Comparison of ENCODE assay signal across 12 cellular contexts in the genomic region with DNA sequence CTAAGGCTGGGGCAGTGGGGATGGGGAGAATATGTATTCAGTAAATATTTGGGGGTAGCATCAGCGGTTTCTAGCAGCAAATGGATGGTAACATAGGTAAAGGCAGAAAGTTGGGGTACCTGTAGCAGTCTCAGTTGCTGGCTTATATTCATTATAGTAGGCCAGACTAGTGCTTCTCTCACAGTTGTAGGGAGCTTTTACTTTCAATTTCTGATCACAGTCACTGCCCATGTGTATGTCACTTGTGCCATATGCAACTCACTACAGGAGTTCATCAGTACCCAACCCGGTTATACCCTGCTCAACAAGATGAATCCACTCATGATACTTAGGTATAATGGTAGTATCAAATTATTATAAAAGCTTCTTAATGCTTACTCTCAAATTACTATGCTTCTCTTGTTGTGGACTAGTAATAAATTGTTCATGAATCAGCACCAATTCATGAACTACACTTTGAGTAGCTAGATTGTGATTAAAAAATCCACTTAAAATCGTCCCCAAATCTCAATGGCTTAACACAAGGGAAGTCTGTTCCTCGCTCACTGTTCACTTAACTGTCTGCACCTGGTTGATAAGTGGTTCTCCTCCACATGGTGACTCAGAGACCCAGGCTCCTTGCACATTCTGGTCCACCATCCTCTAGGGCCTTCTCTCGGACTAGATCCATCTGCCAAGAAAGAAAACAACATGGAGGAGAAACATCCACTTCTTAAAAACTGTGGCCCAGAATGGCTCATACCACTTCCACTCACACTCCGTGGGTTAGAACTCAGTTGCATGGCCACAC. TPM values are rescaled to one million over a fixed set of nuclear protein-coding genes. Genes with fewer than 3 reads are reported as not detected.
DNase-seq lines count a peak whose midpoint lies in the region; ATAC-seq and TF ChIP-seq lines count a peak whose summit lies in the region.
"Had no signal": no experiment of that assay in that cellular context is flagged by ENCODE, and none has a peak within 500 bp of the region (broad histone marks: within the 10 kb centered on the region; RNA-seq: fewer than 3 reads in every experiment).

No MANE protein-coding gene starts in this region.

- H3K27ac Mint-ChIP-seq in progenitor cell of endocrine pancreas (peak overlapping the region; percentile 45), GM23338 (no peak overlapping the region), WTC11 (no peak overlapping the region)

- no peaks in the 10 kb centered on the region for H3F3A ChIP-seq in GM23338 (replicated peaks; ENCODE audit: low read depth)

- H3K27me3 ChIP-seq in GM23338 (ENCODE audit: insufficient read depth), result no peaks in the 10 kb centered on the region
- H3K27me3 ChIP-seq: left lung had no signal

- no peak overlapping the region for H3K4me2 ChIP-seq in GM23338

- H3K4me1 Mint-ChIP-seq in progenitor cell of endocrine pancreas (ENCODE audit: low read depth) (peaks cover 31% of the 10 kb centered on the region), GM23338 (no peaks in the 10 kb centered on the region), WTC11 (0 out of 2 replicates have a peak, but pooled peaks cover 2% of the 10 kb centered on the region)

- H3K9me3 Mint-ChIP-seq in progenitor cell of endocrine pancreas (ENCODE audit: low read depth), result peaks cover 4% of the 10 kb centered on the region
- peaks cover 9% of the 10 kb centered on the region; the same call in 2 of the 3 replicates for H3K9me3 Mint-ChIP-seq in GM23338
- peaks cover 34% of the 10 kb centered on the region for H3K9me3 Mint-ChIP-seq in WTC11

- H3K4me3 Mint-ChIP-seq in progenitor cell of endocrine pancreas (ENCODE audit: low read depth) (no peak overlapping the region), GM23338 (no peak overlapping the region), WTC11 (no peak overlapping the region)

- POLR2A ChIA-PET in WTC11 (lab: Charles Lee), result no interaction called here

- H2AFZ ChIP-seq in GM23338, result no peak overlapping the region

- no peak overlapping the region for H3K4me3 ChIP-seq in GM23338
- H3K4me3 ChIP-seq: left lung had no signal

- no peaks in the 10 kb centered on the region for H3K36me3 Mint-ChIP-seq in progenitor cell of endocrine pancreas (ENCODE audit: insufficient read depth)
- no peaks in the 10 kb centered on the region; the same call in 2 of the 3 replicates for H3K36me3 Mint-ChIP-seq in GM23338 (ENCODE audit: low read depth)
- no peaks in the 10 kb centered on the region for H3K36me3 Mint-ChIP-seq in WTC11

- H3K9me2 ChIP-seq in GM23338 (ENCODE audit: insufficient read depth), result peaks cover 12% of the 10 kb centered on the region

- DNase-seq in NOMO-1 treated with DMSO at 0.1 percent for 48 hours (lab: John Stamatoyannopoulos, UW; ENCODE audit: unreplicated experiment) (peak; percentile 11), NOMO-1 treated with dmso at 0.1 percent for 144 hours (lab: John Stamatoyannopoulos, UW; ENCODE audit: unreplicated experiment) (no peak), progenitor cell of endocrine pancreas (ENCODE audit: low spot score, unreplicated experiment) (no peak), GM23338 (ENCODE audit: low spot score) (no peak), WTC11 (ENCODE audit: low spot score) (no peak), midbrain (lab: John Stamatoyannopoulos, UW) (no peak)
- DNase-seq: 8988T; activated CD4-positive, CD25-positive, alpha-beta regulatory T cell treated with anti-CD3 and anti-CD28 coated beads, Interleukin-2, amount 50 U/mL, for 72 hours; left lung had no signal

- TF ChIP-seq CTCF in progenitor cell of endocrine pancreas (IDR thresholded peaks at IDR 0.05; ENCODE audit: unreplicated experiment) (no peak), GM23338 (conservative IDR thresholded peaks at IDR 0.05; ENCODE audit: low read depth in 2 of 2) (no peak), WTC11 (IDR thresholded peaks at IDR 0.05) (no peak)

- no peaks in the 10 kb centered on the region; the same call in 1 of the 2 replicates for H3K36me3 ChIP-seq in GM23338 (ENCODE audit: insufficient read depth)
- H3K36me3 ChIP-seq: left lung had no signal

- H3K27me3 Mint-ChIP-seq in progenitor cell of endocrine pancreas (no peaks in the 10 kb centered on the region), GM23338 (ENCODE audit: insufficient read depth, low read depth, poor library complexity) (no peaks in the 10 kb centered on the region), WTC11 (ENCODE audit: low read depth) (no peaks in the 10 kb centered on the region; the same call in none of the 2 replicates)

- no peaks in the 10 kb centered on the region for H3K79me2 ChIP-seq in GM23338 (replicated peaks; ENCODE audit: insufficient read depth)

- no peaks in the 10 kb centered on the region for H4K20me1 ChIP-seq in GM23338 (replicated peaks; ENCODE audit: insufficient read depth)

- no peak overlapping the region for H3K27ac ChIP-seq in GM23338 (ENCODE audit: low read depth)
- H3K27ac ChIP-seq: left lung had no signal

- ATAC-seq in GM21619 (IDR thresholded peaks at IDR 0.05; ENCODE audit: unreplicated experiment) (peak; percentile 80), HG03378 (IDR thresholded peaks at IDR 0.05; ENCODE audit: unreplicated experiment) (peak; percentile 67), GM23338 (no peak), WTC11 (no peak)
- ATAC-seq: HCT116, left lung had no signal

- H3K4me1 ChIP-seq in GM23338 (ENCODE audit: insufficient read depth), result no peaks in the 10 kb centered on the region

- CTCF ChIA-PET in WTC11 (lab: Charles Lee), result no interaction called here

TF ChIP-seq in GM23338, 12 proteins besides CTCF, POLR2A, EP300 and RAD21 (continues in another document):
- TF ChIP-seq POLR2AphosphoS5 (IDR thresholded peaks at IDR 0.05; ENCODE audit: low read depth), result no peak
- TF ChIP-seq NANOG (IDR thresholded peaks at IDR 0.05; ENCODE audit: borderline replicate concordance), result no peak
- no peak for TF ChIP-seq ZNF331 (CRISPR knock-in tag; IDR thresholded peaks at IDR 0.05; ENCODE audit: low read depth)
- TF ChIP-seq, protein P1, sequence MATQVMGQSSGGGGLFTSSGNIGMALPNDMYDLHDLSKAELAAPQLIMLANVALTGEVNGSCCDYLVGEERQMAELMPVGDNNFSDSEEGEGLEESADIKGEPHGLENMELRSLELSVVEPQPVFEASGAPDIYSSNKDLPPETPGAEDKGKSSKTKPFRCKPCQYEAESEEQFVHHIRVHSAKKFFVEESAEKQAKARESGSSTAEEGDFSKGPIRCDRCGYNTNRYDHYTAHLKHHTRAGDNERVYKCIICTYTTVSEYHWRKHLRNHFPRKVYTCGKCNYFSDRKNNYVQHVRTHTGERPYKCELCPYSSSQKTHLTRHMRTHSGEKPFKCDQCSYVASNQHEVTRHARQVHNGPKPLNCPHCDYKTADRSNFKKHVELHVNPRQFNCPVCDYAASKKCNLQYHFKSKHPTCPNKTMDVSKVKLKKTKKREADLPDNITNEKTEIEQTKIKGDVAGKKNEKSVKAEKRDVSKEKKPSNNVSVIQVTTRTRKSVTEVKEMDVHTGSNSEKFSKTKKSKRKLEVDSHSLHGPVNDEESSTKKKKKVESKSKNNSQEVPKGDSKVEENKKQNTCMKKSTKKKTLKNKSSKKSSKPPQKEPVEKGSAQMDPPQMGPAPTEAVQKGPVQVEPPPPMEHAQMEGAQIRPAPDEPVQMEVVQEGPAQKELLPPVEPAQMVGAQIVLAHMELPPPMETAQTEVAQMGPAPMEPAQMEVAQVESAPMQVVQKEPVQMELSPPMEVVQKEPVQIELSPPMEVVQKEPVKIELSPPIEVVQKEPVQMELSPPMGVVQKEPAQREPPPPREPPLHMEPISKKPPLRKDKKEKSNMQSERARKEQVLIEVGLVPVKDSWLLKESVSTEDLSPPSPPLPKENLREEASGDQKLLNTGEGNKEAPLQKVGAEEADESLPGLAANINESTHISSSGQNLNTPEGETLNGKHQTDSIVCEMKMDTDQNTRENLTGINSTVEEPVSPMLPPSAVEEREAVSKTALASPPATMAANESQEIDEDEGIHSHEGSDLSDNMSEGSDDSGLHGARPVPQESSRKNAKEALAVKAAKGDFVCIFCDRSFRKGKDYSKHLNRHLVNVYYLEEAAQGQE (IDR thresholded peaks at IDR 0.05; ENCODE audit: unreplicated experiment), result no peak
- no peak for TF ChIP-seq EZH2 (IDR thresholded peaks at IDR 0.05; ENCODE audit: low read depth, unreplicated experiment)
- no peak for TF ChIP-seq ZNF114 (CRISPR knock-in tag; IDR thresholded peaks at IDR 0.05)

TF ChIP-seq in WTC11, 78 proteins besides CTCF, POLR2A, EP300 and RAD21 (continues in another document):
- TF ChIP-seq MXD4 (CRISPR knock-in tag; IDR thresholded peaks at IDR 0.05; ENCODE audit: borderline replicate concordance) (no peak), ZNF416 (CRISPR knock-in tag; IDR thresholded peaks at IDR 0.05) (no peak), RORB (CRISPR knock-in tag; IDR thresholded peaks at IDR 0.05) (no peak), ZNF396 (CRISPR knock-in tag; IDR thresholded peaks at IDR 0.05; ENCODE audit: borderline replicate concordance) (no peak)

RNA-seq across cellular contexts. Expression of a gene that starts 31.3 kb away (rescaled TPM):
- total RNA-seq in progenitor cell of endocrine pancreas (59.0 and 81.1 TPM in 2 replicates), WTC11 (2021) (43.4 to 50.0 TPM (median 44.5 TPM) in 3 replicates)
- total RNA-seq in GM23338 (2014; rRNA removed; shearing (Covaris generic)), result 32.4 and 33.8 TPM in 2 replicates
- 26.7 and 28.7 TPM in 2 replicates for polyA plus RNA-seq in GM23338 (2016; fragmentation: Nextera tagmentation; extraction: Ambion mirVana)

Comparison
In these comparisons a context has a peak if more than half of its experiments do, and no peak if none do; other contexts are left out.
1. ATAC-seq: peak in GM21619 (single experiment) and HG03378 (single experiment); none in GM23338 (single experiment) and WTC11 (single experiment).